In the genomic region with DNA sequence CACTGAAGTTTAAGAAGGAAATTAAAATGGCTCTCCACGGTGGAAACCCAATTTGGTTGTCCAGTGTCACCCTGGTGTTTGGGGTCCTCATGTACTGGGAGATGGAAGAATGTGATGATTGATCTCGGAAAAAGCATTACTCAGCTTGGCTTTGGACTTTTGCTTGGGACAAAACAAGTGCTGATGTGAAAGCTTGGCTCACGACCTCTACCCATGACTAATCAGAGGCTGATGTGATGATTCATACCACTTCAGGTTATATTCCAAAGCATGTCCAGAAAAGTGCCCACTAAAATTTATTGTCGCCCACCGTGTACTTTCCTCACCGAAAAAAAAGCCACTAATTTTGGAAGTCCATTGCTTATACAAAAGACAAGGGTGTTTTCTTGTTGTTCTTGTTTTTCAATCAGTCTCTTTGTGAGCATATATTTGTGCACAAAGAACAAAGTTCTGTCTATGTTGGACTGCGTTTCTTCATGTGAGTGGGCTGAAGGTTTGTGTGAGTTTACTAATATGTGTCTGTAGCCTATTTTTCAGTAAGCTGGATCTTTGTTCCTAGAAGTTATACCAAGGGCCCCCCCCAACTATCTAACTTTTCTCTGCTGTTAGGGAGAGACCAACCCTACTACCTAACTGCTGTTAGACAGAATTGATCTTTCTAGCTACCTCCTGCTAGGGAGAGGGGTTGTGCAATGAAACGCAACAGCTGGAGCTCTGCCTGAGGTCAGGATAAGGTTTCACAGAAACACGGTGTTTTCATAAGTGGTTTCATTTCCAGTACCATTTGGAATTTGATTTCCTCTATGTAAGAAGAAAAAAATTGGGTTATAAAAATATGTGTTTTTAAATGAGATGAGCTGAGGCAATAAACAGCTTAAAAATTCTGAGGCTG, we compare ENCODE assay signal across 19 cellular contexts. TPM values are rescaled to one million over a fixed set of nuclear protein-coding genes. Genes with fewer than 3 reads are reported as not detected.
"Had no signal": no experiment of that assay in that cellular context is flagged by ENCODE, and none has a peak within 500 bp of the region (broad histone marks: within the 10 kb centered on the region; RNA-seq: fewer than 3 reads in every experiment).

No MANE protein-coding gene starts in this region.

RNA-seq across cellular contexts. Expression of gene CDY1B, which starts 21.4 kb away (rescaled TPM):
- total RNA-seq: naive thymus-derived CD8-positive, alpha-beta T cell; natural killer cell treated with Interleukin-12 subunit alpha and Interleukin-12 subunit beta and Interleukin-15 and Interleukin-18, amount 100 ng/mL, for 72 hours; neural crest cell; omental fat pad; osteocyte; pancreas; posterior vena cava; prostate gland; pulmonary artery endothelial cell; right atrium auricular region; sciatic nerve; smooth muscle cell; spleen; suprapubic skin; thyroid gland; tibial nerve; upper lobe of left lung; ureter; vagina had no signal
- polyA plus RNA-seq: naive thymus-derived CD8-positive, alpha-beta T cell; pancreas; smooth muscle cell; spleen had no signal
